ENCODE assay signal across 10 cellular contexts in the genomic region with DNA sequence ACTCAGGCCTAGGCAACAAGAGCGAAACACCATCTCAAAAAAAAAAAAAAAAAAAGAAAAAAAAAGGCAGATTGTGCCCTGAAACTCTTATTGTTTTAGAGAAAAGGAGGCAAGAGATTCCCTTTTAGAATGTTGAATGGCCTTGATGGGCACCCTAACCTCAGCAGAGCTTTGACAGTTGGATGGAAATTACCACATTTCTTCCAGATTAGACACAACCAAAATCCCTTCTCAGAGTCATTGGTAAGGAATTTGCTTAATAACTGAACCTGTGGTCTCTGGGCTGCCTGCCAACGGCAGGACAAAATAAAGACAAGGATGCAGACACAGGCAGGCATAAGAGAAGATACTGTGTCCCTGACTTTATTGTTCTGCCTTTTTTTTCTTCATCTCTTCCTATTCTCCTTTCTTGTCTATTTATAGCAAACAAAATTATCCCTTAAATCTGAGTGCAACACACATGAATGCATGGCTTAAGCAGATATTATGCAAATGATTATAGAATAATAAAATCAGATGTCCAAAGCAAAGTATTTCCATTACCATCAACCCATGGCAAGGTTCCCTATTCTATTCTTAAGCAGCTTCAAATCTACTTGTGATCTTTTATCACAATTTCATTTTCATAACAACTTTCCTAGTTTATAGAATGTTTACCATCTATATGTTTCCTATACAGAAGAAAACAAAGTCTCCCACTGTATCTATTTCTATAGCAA. TPM values are rescaled to one million over a fixed set of nuclear protein-coding genes. Genes with fewer than 3 reads are reported as not detected.
DNase-seq lines count a peak whose midpoint lies in the region; ATAC-seq and TF ChIP-seq lines count a peak whose summit lies in the region.
"Had no signal": no experiment of that assay in that cellular context is flagged by ENCODE, and none has a peak within 500 bp of the region (broad histone marks: within the 10 kb centered on the region; RNA-seq: fewer than 3 reads in every experiment).

No MANE protein-coding gene starts in this region.

- H2AFZ ChIP-seq in mammary epithelial cell (ENCODE audit: low read depth, low read length), result no peak overlapping the region

- no peak overlapping the region for H3K4me3 ChIP-seq in mammary epithelial cell (replicated peaks in 1 of 3; ENCODE audit: insufficient read depth in 1 of 3, low read depth in 2 of 3, low read length in 3 of 3)

- no peaks in the 10 kb centered on the region for H3K27me3 Mint-ChIP-seq in osteocyte (ENCODE audit: unreplicated experiment)

- H3K79me2 ChIP-seq in mammary epithelial cell (ENCODE audit: insufficient read depth, low read length), result no peaks in the 10 kb centered on the region

- no peaks in the 10 kb centered on the region for H3K36me3 Mint-ChIP-seq in osteocyte (ENCODE audit: unreplicated experiment)

- no peaks in the 10 kb centered on the region for H3K27me3 ChIP-seq in mammary epithelial cell (ENCODE audit: insufficient read depth, low read length)

- ATAC-seq in HG02642 (IDR thresholded peaks at IDR 0.05; ENCODE audit: poor library complexity, unreplicated experiment), result no peak
- ATAC-seq in HG03354 (IDR thresholded peaks at IDR 0.05; ENCODE audit: poor library complexity, severe bottlenecking, unreplicated experiment), result no peak

- intact Hi-C loops in mammary epithelial cell (cut with micrococcal nuclease), result no loop called here

- peaks cover 34% of the 10 kb centered on the region for H3K4me1 ChIP-seq in mammary epithelial cell (ENCODE audit: insufficient read depth, low read length)

- H3K9me3 Mint-ChIP-seq in osteocyte (ENCODE audit: unreplicated experiment), result peaks cover 7% of the 10 kb centered on the region

- CTCF ChIA-PET in mammary epithelial cell (lab: Charles Lee; ENCODE audit: low non-redundant PET), result no interaction called here

- dilution Hi-C loops in mammary epithelial cell (cut with HindIII; ENCODE audit: low sequenced_read_pairs), result loop anchor here (5.0 kb wide), 1 partner anchor 34 kb away; no protein-coding TSS in a partner anchor

- WGBS in mammary epithelial cell (ENCODE audit: low coverage, missing lambda C conversion rate), result 0% methylated on average over 1 of the region's 2 CpGs

- peak overlapping the region; percentile 16 for H3K27ac Mint-ChIP-seq in osteocyte (ENCODE audit: unreplicated experiment)

- peaks cover 6% of the 10 kb centered on the region for H3K9me3 ChIP-seq in mammary epithelial cell (replicated peaks; ENCODE audit: insufficient read depth, low read length)

- H3K9ac ChIP-seq in mammary epithelial cell (ENCODE audit: insufficient read depth, low read length), result no peak overlapping the region

- H3K4me2 ChIP-seq in mammary epithelial cell (ENCODE audit: insufficient read depth, low read depth, low read length), result no peak overlapping the region

- H3K27ac ChIP-seq in mammary epithelial cell (ENCODE audit: insufficient read depth, low read depth, low read length), result peak overlapping the region; percentile 43

- DNase-seq in GM04503 (ENCODE audit: low read depth) (peak; percentile 63), NCI-H2196 treated with DMSO at 0.1 percent for 48 hours (lab: John Stamatoyannopoulos, UW; ENCODE audit: unreplicated experiment) (peak; percentile 7), mammary epithelial cell (peak; percentile 92), osteocyte (ENCODE audit: extremely low spot score, unreplicated experiment) (no peak), HuH-7.5 (ENCODE audit: low spot score) (no peak), SKM-1 (lab: John Stamatoyannopoulos, UW; ENCODE audit: unreplicated experiment) (no peak)
- DNase-seq: activated CD4-positive, CD25-positive, alpha-beta regulatory T cell treated with anti-CD3 and anti-CD28 coated beads, Interleukin-2, amount 50 U/mL, for 72 hours; NCI-H1436 treated with DMSO at 0.1 percent for 48 hours had no signal

- H3K36me3 ChIP-seq in mammary epithelial cell (ENCODE audit: insufficient read depth, low read length), result no peaks in the 10 kb centered on the region

- TF ChIP-seq CTCF in mammary epithelial cell (conservative IDR thresholded peaks at IDR 0.05 in 1 of 2, IDR thresholded peaks at IDR 0.05 in 1 of 2; ENCODE audit: extremely low read depth in 1 of 2, insufficient read depth in 1 of 2, low read depth in 1 of 2, low read length in 2 of 2) (no peak), osteocyte (IDR thresholded peaks at IDR 0.05) (no peak)

- in situ Hi-C loops in mammary epithelial cell (cut with MboI; ENCODE audit: low sequenced_read_pairs in 2 of 2), result loop anchor here in 1 of 2 donors (5.0 kb wide), 1 partner anchor 36 kb away; the partner anchor contains the start of gene TRIO

- peaks cover 44% of the 10 kb centered on the region for H3K4me1 Mint-ChIP-seq in osteocyte (ENCODE audit: unreplicated experiment)

- no peak overlapping the region for H3K4me3 Mint-ChIP-seq in osteocyte (ENCODE audit: unreplicated experiment)

- no peaks in the 10 kb centered on the region for H4K20me1 ChIP-seq in mammary epithelial cell (ENCODE audit: insufficient read depth, low read length)

- no TSS peak for BruUV-seq in mammary epithelial cell (replicated peaks; lab: Mats Ljungman, UMichigan)

RNA-seq across cellular contexts. Expression of gene TRIO, which starts 37.3 kb away (rescaled TPM):
- total RNA-seq in mammary epithelial cell, result 100 to 1,000 TPM; 160 to 219 TPM
- 52.8 TPM for polyA plus RNA-seq in mammary epithelial cell
- 319 TPM for polyA minus RNA-seq in mammary epithelial cell
- total RNA-seq in osteocyte, result 336 and 341 TPM in 2 replicates

Comparison
In these comparisons a context has a peak if more than half of its experiments do, and no peak if none do; other contexts are left out.
1. DNase-seq: peak in GM04503 (single experiment), NCI-H2196 treated with DMSO at 0.1 percent for 48 hours (single experiment) and mammary epithelial cell (single experiment); none in osteocyte (single experiment), HuH-7.5 (single experiment) and SKM-1 (single experiment).